In the genomic region with DNA sequence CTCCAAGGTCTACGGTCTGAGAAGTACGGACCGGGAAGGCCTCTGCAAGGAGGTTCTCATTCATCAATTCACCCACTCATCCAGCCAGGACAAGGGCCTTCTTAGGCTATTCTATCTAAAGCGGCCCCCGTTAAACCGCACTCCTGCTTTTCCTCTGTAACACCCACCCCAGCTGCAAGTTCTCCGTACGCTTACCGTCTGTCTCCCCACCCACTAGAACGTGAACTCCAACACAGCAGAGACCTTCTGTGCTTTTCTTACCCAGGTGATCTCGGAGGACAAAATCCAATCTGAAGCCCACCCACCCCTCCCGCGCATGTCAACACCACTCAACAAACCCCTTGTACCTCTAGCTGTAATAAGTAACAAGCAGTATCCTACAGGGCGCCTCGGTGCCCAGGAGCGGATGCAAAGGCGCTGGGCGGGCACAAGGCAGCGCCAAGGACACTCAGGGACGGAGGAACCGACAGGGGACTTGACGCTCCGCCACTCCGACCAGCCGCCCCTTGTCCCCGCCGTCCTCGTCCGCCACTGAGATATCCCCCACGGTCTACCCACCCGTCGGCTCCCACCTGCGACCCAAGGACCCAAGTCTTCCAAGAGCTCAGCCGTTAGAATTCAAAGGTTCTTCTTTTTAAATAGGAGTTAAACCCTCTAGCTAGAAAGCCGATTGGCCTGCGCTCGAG, we compare ENCODE assay signal across 8 cellular contexts. TPM values are rescaled to one million over a fixed set of nuclear protein-coding genes. Genes with fewer than 3 reads are reported as not detected.
DNase-seq lines count a peak whose midpoint lies in the region; ATAC-seq and TF ChIP-seq lines count a peak whose summit lies in the region.

A gene (minus strand): TSS at position 620 of the 686 bp plus-strand sequence. CDS start 4,018 bp downstream, outside the sequence.

- H3K4me3 ChIP-seq in foreskin fibroblast (ENCODE audit: low read depth in 1 of 2, low read length in 2 of 2), result peak within 1 kb of the TSS; percentile 98 to 99

- no peak within 1 kb of the TSS for H3K4me3 Mint-ChIP-seq in T-cell

- TF ChIP-seq CTCF in foreskin fibroblast (IDR thresholded peaks at IDR 0.05; ENCODE audit: low read depth, low read length), result no peak

- peak within 1 kb of the TSS in 1 of 2 donors; percentile 2 for H3K27ac Mint-ChIP-seq in T-cell

- POLR2A ChIA-PET in T-cell (lab: Charles Lee), result interaction anchor here (0.6 to 0.9 kb wide), 3 partner anchors 22 to 33 kb away, joined by 3 to 9 read pairs (median 7); no protein-coding TSS in a partner anchor

- peaks cover 9% of the 10 kb centered on the region for H3K36me3 Mint-ChIP-seq in T-cell

- H3K27me3 Mint-ChIP-seq in T-cell, result no peaks in the 10 kb centered on the region

- peak; percentile 39 for DNase-seq in stimulated activated naive CD4-positive, alpha-beta T cell treated with Interleukin-2 at 50 U/mL for 16 hours (lab: John Stamatoyannopoulos, UW)
- DNase-seq in stimulated activated naive CD4-positive, alpha-beta T cell (lab: John Stamatoyannopoulos, UW), result no peak
- peak in 1 of 34 experiments; percentile 3 for DNase-seq in T-cell
- peak in 1 of 2 donors; percentile 19 for DNase-seq in foreskin fibroblast
- no peak for DNase-seq in pulmonary artery endothelial cell (ENCODE audit: low read depth, low spot score)
- no peak for DNase-seq in SK-N-DZ (ENCODE audit: low spot score)
- DNase-seq in NCI-H2196 treated with DMSO at 0.1 percent for 48 hours (lab: John Stamatoyannopoulos, UW; ENCODE audit: unreplicated experiment), result no peak

- H3K9me3 Mint-ChIP-seq in T-cell, result no peaks in the 10 kb centered on the region

- ATAC-seq in HG03025 (IDR thresholded peaks at IDR 0.05; ENCODE audit: low FRiP score, unreplicated experiment), result peak; percentile 31
- ATAC-seq in T-cell (replicated peaks in 1 of 4), result peak; percentile 18 to 33 (median 27)

- peaks cover 19 to 27% (median 26%) of the 10 kb centered on the region in 3 donors for H3K4me1 Mint-ChIP-seq in T-cell

- CTCF ChIA-PET in T-cell (lab: Charles Lee), result interaction anchor here in 1 of 2 donors (0.6 to 2.2 kb wide), 7 partner anchors 9 to 94 kb away, joined by 3 to 14 read pairs (median 5); a partner anchor contains a TSS

RNA-seq across cellular contexts. Expression of the gene that starts here (rescaled TPM):
- total RNA-seq in T-cell (1 to 10 TPM; 1.3 to 2.3 (median 2.0) TPM), pulmonary artery endothelial cell (32.9 and 80.7 TPM in 2 replicates)
- 157 and 162 TPM in 2 replicates for polyA plus RNA-seq in SK-N-DZ (2014; cell fraction: cytosol; rRNA removed)
- polyA plus RNA-seq in SK-N-DZ (2014; cell fraction: nucleus; rRNA removed), result 74.6 and 82.9 TPM in 2 replicates

Comparison
In these comparisons a context has a peak if more than half of its experiments do, and no peak if none do; other contexts are left out.
1. RNA of the gene that starts here (total RNA-seq): 32.9 to 80.7 TPM in pulmonary artery endothelial cell; 1.3 to 2.3 TPM in T-cell; every median in the first group is over 10 times any median in the second.